ENCODE assay signal across 1 cellular context in the genomic region with DNA sequence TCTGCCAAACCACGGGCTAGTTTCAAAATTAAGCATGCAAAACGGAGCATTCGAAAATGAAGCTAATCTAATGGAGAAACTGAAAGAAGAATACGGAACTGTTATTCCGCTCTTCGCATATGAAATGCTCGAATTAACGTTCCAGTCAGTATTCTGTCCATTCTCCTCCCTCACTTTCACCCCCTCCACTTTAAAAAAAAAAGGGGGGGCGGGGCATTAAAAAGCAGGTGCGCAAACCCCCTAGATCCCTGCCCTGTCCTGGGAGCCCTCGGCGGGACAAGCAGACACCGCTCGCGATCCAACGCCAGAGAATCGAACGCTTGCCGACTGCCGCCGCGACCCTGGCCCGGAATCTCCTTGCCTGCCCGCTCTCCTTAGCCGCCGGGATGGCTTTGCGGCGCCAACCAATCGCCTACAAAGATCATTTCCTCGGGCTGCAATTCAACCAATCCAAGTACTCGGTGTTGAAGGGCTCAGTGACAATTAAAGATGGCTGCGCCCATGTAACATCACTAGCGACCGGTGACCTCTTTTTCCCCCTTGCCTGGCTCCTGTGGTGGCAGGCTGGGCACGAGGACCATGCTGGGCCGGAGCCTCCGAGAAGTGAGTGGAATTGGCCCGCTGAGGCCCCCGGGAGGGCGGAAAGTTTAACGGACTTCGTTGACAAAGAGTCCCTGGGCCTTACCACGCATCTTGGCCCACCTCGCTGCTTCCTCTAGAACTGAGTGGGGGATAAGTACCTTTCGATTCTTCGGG.
TF ChIP-seq lines count a peak whose summit lies in the region.

A gene with protein sequence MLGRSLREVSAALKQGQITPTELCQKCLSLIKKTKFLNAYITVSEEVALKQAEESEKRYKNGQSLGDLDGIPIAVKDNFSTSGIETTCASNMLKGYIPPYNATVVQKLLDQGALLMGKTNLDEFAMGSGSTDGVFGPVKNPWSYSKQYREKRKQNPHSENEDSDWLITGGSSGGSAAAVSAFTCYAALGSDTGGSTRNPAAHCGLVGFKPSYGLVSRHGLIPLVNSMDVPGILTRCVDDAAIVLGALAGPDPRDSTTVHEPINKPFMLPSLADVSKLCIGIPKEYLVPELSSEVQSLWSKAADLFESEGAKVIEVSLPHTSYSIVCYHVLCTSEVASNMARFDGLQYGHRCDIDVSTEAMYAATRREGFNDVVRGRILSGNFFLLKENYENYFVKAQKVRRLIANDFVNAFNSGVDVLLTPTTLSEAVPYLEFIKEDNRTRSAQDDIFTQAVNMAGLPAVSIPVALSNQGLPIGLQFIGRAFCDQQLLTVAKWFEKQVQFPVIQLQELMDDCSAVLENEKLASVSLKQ (plus strand): TSS at position 476 of the 756 bp plus-strand sequence. CDS start 104 bp downstream, at position 580.
A gene with protein sequence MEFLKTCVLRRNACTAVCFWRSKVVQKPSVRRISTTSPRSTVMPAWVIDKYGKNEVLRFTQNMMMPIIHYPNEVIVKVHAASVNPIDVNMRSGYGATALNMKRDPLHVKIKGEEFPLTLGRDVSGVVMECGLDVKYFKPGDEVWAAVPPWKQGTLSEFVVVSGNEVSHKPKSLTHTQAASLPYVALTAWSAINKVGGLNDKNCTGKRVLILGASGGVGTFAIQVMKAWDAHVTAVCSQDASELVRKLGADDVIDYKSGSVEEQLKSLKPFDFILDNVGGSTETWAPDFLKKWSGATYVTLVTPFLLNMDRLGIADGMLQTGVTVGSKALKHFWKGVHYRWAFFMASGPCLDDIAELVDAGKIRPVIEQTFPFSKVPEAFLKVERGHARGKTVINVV (minus strand): TSS at position 396 of the 756 bp plus-strand sequence. CDS start 477 bp downstream, outside the sequence.

TF ChIP-seq in HepG2, 621 proteins besides CTCF, POLR2A, EP300 and RAD21 (continued from another document and continues in another):
- TF ChIP-seq, protein P1, sequence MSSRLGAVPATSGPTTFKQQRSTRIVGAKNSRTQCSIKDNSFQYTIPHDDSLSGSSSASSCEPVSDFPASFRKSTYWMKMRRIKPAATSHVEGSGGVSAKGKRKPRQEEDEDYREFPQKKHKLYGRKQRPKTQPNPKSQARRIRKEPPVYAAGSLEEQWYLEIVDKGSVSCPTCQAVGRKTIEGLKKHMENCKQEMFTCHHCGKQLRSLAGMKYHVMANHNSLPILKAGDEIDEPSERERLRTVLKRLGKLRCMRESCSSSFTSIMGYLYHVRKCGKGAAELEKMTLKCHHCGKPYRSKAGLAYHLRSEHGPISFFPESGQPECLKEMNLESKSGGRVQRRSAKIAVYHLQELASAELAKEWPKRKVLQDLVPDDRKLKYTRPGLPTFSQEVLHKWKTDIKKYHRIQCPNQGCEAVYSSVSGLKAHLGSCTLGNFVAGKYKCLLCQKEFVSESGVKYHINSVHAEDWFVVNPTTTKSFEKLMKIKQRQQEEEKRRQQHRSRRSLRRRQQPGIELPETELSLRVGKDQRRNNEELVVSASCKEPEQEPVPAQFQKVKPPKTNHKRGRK (CRISPR knock-in tag; IDR thresholded peaks at IDR 0.05), result no peak
- TF ChIP-seq SAFB2 (CRISPR knock-in tag; IDR thresholded peaks at IDR 0.05; ENCODE audit: borderline replicate concordance, low read depth) (no peak), SP140L (CRISPR knock-in tag; IDR thresholded peaks at IDR 0.05; ENCODE audit: borderline replicate concordance) (no peak), ZNF333 (CRISPR knock-in tag; IDR thresholded peaks at IDR 0.05; ENCODE audit: borderline replicate concordance) (no peak), CBX5 (CRISPR knock-in tag; IDR thresholded peaks at IDR 0.05; ENCODE audit: borderline replicate concordance) (no peak), ZC3H13 (CRISPR knock-in tag; IDR thresholded peaks at IDR 0.05) (no peak), ZNF263 (CRISPR knock-in tag; IDR thresholded peaks at IDR 0.05) (no peak), PHB2 (IDR thresholded peaks at IDR 0.05; ENCODE audit: partially characterized antibody) (no peak), MYC (CRISPR knock-in tag; IDR thresholded peaks at IDR 0.05; ENCODE audit: borderline replicate concordance) (peak; percentile 77; the same call in 1 of the 2 replicates), ZNF557 (CRISPR knock-in tag; IDR thresholded peaks at IDR 0.05) (no peak), ZNF775 (CRISPR knock-in tag; IDR thresholded peaks at IDR 0.05; ENCODE audit: borderline replicate concordance) (no peak), MIER3 (CRISPR knock-in tag; IDR thresholded peaks at IDR 0.05; ENCODE audit: borderline replicate concordance) (no peak), GTF2F1 (IDR thresholded peaks at IDR 0.05; ENCODE audit: low read length) (no peak), SIN3B (IDR thresholded peaks at IDR 0.05; ENCODE audit: low read length) (peak; percentile 86), POLR2G (IDR thresholded peaks at IDR 0.05; ENCODE audit: low read depth, low read length) (peak; percentile 77; the same call in 1 of the 2 replicates), SIX4 (CRISPR knock-in tag; IDR thresholded peaks at IDR 0.05) (peak; percentile 54; the same call in 1 of the 2 replicates), ZNF121 (CRISPR knock-in tag; IDR thresholded peaks at IDR 0.05) (no peak), ZNF331 (CRISPR knock-in tag; IDR thresholded peaks at IDR 0.05) (0 out of 2 replicates have a peak, but pooled peaks have one; percentile 15), ZNF558 (CRISPR knock-in tag; IDR thresholded peaks at IDR 0.05; ENCODE audit: borderline replicate concordance) (peak; percentile 58; the same call in 1 of the 2 replicates), NFKB2 (CRISPR knock-in tag; IDR thresholded peaks at IDR 0.05; ENCODE audit: borderline replicate concordance) (peak; percentile 75; the same call in 1 of the 2 replicates)
- TF ChIP-seq, protein P2, sequence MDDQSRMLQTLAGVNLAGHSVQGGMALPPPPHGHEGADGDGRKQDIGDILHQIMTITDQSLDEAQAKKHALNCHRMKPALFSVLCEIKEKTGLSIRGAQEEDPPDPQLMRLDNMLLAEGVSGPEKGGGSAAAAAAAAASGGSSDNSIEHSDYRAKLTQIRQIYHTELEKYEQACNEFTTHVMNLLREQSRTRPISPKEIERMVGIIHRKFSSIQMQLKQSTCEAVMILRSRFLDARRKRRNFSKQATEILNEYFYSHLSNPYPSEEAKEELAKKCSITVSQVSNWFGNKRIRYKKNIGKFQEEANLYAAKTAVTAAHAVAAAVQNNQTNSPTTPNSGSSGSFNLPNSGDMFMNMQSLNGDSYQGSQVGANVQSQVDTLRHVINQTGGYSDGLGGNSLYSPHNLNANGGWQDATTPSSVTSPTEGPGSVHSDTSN (CRISPR knock-in tag; IDR thresholded peaks at IDR 0.05; ENCODE audit: borderline replicate concordance), result no peak
- TF ChIP-seq, protein P3, sequence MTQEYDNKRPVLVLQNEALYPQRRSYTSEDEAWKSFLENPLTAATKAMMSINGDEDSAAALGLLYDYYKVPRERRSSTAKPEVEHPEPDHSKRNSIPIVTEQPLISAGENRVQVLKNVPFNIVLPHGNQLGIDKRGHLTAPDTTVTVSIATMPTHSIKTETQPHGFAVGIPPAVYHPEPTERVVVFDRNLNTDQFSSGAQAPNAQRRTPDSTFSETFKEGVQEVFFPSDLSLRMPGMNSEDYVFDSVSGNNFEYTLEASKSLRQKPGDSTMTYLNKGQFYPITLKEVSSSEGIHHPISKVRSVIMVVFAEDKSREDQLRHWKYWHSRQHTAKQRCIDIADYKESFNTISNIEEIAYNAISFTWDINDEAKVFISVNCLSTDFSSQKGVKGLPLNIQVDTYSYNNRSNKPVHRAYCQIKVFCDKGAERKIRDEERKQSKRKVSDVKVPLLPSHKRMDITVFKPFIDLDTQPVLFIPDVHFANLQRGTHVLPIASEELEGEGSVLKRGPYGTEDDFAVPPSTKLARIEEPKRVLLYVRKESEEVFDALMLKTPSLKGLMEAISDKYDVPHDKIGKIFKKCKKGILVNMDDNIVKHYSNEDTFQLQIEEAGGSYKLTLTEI (CRISPR knock-in tag; conservative IDR thresholded peaks at IDR 0.05), result no peak
- TF ChIP-seq, protein P4, sequence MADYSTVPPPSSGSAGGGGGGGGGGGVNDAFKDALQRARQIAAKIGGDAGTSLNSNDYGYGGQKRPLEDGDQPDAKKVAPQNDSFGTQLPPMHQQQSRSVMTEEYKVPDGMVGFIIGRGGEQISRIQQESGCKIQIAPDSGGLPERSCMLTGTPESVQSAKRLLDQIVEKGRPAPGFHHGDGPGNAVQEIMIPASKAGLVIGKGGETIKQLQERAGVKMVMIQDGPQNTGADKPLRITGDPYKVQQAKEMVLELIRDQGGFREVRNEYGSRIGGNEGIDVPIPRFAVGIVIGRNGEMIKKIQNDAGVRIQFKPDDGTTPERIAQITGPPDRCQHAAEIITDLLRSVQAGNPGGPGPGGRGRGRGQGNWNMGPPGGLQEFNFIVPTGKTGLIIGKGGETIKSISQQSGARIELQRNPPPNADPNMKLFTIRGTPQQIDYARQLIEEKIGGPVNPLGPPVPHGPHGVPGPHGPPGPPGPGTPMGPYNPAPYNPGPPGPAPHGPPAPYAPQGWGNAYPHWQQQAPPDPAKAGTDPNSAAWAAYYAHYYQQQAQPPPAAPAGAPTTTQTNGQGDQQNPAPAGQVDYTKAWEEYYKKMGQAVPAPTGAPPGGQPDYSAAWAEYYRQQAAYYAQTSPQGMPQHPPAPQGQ (CRISPR knock-in tag; IDR thresholded peaks at IDR 0.05; ENCODE audit: borderline replicate concordance), result no peak
- TF ChIP-seq, protein P5, sequence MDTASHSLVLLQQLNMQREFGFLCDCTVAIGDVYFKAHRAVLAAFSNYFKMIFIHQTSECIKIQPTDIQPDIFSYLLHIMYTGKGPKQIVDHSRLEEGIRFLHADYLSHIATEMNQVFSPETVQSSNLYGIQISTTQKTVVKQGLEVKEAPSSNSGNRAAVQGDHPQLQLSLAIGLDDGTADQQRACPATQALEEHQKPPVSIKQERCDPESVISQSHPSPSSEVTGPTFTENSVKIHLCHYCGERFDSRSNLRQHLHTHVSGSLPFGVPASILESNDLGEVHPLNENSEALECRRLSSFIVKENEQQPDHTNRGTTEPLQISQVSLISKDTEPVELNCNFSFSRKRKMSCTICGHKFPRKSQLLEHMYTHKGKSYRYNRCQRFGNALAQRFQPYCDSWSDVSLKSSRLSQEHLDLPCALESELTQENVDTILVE (CRISPR knock-in tag; IDR thresholded peaks at IDR 0.05), result no peak
- TF ChIP-seq, protein P6, sequence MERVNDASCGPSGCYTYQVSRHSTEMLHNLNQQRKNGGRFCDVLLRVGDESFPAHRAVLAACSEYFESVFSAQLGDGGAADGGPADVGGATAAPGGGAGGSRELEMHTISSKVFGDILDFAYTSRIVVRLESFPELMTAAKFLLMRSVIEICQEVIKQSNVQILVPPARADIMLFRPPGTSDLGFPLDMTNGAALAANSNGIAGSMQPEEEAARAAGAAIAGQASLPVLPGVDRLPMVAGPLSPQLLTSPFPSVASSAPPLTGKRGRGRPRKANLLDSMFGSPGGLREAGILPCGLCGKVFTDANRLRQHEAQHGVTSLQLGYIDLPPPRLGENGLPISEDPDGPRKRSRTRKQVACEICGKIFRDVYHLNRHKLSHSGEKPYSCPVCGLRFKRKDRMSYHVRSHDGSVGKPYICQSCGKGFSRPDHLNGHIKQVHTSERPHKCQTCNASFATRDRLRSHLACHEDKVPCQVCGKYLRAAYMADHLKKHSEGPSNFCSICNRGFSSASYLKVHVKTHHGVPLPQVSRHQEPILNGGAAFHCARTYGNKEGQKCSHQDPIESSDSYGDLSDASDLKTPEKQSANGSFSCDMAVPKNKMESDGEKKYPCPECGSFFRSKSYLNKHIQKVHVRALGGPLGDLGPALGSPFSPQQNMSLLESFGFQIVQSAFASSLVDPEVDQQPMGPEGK (CRISPR knock-in tag; IDR thresholded peaks at IDR 0.05), result 0 out of 2 replicates have a peak, but pooled peaks have one; percentile 13
- TF ChIP-seq, protein P7, sequence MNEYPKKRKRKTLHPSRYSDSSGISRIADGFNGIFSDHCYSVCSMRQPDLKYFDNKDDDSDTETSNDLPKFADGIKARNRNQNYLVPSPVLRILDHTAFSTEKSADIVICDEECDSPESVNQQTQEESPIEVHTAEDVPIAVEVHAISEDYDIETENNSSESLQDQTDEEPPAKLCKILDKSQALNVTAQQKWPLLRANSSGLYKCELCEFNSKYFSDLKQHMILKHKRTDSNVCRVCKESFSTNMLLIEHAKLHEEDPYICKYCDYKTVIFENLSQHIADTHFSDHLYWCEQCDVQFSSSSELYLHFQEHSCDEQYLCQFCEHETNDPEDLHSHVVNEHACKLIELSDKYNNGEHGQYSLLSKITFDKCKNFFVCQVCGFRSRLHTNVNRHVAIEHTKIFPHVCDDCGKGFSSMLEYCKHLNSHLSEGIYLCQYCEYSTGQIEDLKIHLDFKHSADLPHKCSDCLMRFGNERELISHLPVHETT (CRISPR knock-in tag; conservative IDR thresholded peaks at IDR 0.05), result no peak
- TF ChIP-seq, protein P8, sequence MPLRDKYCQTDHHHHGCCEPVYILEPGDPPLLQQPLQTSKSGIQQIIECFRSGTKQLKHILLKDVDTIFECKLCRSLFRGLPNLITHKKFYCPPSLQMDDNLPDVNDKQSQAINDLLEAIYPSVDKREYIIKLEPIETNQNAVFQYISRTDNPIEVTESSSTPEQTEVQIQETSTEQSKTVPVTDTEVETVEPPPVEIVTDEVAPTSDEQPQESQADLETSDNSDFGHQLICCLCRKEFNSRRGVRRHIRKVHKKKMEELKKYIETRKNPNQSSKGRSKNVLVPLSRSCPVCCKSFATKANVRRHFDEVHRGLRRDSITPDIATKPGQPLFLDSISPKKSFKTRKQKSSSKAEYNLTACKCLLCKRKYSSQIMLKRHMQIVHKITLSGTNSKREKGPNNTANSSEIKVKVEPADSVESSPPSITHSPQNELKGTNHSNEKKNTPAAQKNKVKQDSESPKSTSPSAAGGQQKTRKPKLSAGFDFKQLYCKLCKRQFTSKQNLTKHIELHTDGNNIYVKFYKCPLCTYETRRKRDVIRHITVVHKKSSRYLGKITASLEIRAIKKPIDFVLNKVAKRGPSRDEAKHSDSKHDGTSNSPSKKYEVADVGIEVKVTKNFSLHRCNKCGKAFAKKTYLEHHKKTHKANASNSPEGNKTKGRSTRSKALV (CRISPR knock-in tag; IDR thresholded peaks at IDR 0.05), result peak; percentile 62; the same call in 1 of the 2 replicates
- TF ChIP-seq, protein P9, sequence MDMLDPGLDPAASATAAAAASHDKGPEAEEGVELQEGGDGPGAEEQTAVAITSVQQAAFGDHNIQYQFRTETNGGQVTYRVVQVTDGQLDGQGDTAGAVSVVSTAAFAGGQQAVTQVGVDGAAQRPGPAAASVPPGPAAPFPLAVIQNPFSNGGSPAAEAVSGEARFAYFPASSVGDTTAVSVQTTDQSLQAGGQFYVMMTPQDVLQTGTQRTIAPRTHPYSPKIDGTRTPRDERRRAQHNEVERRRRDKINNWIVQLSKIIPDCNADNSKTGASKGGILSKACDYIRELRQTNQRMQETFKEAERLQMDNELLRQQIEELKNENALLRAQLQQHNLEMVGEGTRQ (IDR thresholded peaks at IDR 0.05; ENCODE audit: low read depth, low read length), result no peak
- TF ChIP-seq, protein P9 (CRISPR knock-in tag; IDR thresholded peaks at IDR 0.05; ENCODE audit: borderline replicate concordance), result no peak
- TF ChIP-seq, protein P10, sequence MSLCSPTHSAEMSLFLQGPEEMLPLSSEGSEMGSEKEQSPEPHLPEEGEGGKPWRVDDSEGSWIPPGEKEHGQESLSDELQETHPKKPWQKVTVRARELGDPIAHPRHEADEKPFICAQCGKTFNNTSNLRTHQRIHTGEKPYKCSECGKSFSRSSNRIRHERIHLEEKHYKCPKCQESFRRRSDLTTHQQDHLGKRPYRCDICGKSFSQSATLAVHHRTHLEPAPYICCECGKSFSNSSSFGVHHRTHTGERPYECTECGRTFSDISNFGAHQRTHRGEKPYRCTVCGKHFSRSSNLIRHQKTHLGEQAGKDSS (CRISPR knock-in tag; IDR thresholded peaks at IDR 0.05; ENCODE audit: borderline replicate concordance, low read depth), result no peak
